ENCODE assay signal across 1 cellular context in genomic region chr12:61290473-61290872, GRCh38.
TF ChIP-seq lines count a peak whose summit lies in the region.

No MANE protein-coding gene starts in this region.

TF ChIP-seq in A549, 52 proteins besides CTCF, POLR2A, EP300 and RAD21:
- no peak for TF ChIP-seq ATOH8 (CRISPR knock-in tag; IDR thresholded peaks at IDR 0.05; ENCODE audit: low read depth)
- TF ChIP-seq MAFK (IDR thresholded peaks at IDR 0.05; ENCODE audit: partially characterized antibody) = peak; percentile 65
